In the genomic region with DNA sequence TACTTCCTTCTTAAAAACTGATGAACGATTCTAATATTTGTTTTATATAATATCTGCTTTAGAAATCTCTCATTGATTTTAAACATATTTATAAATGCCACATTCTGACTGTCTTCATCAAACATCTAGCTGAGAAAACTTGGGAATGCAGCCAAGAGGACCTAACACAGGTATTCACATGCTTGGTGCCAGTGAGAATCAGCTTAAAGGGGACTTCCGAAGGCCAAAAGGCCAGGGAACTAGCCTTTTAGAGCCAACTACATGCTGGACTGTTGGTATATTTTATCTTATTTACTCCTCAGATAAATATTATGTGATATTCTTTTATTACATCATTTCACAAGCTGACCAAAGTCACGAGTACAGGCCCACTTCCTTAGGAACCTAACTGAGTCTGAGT, we compare ENCODE assay signal across 1 cellular context.
TF ChIP-seq lines count a peak whose summit lies in the region.

No MANE protein-coding gene starts in this region.

TF ChIP-seq in K562, 482 proteins besides CTCF, POLR2A, EP300 and RAD21:
- TF ChIP-seq ZNF512 (tag; IDR thresholded peaks at IDR 0.05) = no peak
- TF ChIP-seq ZNF408 (CRISPR knock-in tag; IDR thresholded peaks at IDR 0.05; ENCODE audit: low read depth) = no peak
- no peak for TF ChIP-seq MCM5 (IDR thresholded peaks at IDR 0.05; ENCODE audit: low read depth)
- TF ChIP-seq NELFE (IDR thresholded peaks at IDR 0.05; ENCODE audit: insufficient read depth, insufficient read length) = no peak
- TF ChIP-seq ZNF75A (CRISPR knock-in tag; IDR thresholded peaks at IDR 0.05) = no peak
- TF ChIP-seq STAT6 (CRISPR knock-in tag; IDR thresholded peaks at IDR 0.05) = no peak
- TF ChIP-seq NFIC (IDR thresholded peaks at IDR 0.05) = no peak
- no peak for TF ChIP-seq SRSF1 (IDR thresholded peaks at IDR 0.05; ENCODE audit: low read depth, low read length)
- TF ChIP-seq PHF8 (IDR thresholded peaks at IDR 0.05; ENCODE audit: borderline replicate concordance, low read length) = no peak
- no peak for TF ChIP-seq STAT5A (IDR thresholded peaks at IDR 0.05; ENCODE audit: borderline replicate concordance, low read length)
- TF ChIP-seq FOXO4 (CRISPR knock-in tag; IDR thresholded peaks at IDR 0.05) = no peak
- TF ChIP-seq ETV1 (tag; conservative IDR thresholded peaks at IDR 0.05; ENCODE audit: low read depth) = no peak
- no peak for TF ChIP-seq ZBTB2 (IDR thresholded peaks at IDR 0.05)
- no peak for TF ChIP-seq ARID1B (IDR thresholded peaks at IDR 0.05)
